1 cellular context compared by ENCODE assay signal in genomic region chr20:32680544-32681174, GRCh38.
TF ChIP-seq lines count a peak whose summit lies in the region.

No MANE protein-coding gene starts in this region.

TF ChIP-seq in SK-N-SH treated with all-trans-retinoic acid at 6 μM for 48 hours, 23 proteins besides CTCF, POLR2A, EP300 and RAD21 (continued from another document):
- no peak for TF ChIP-seq RARB (CRISPR knock-in tag; IDR thresholded peaks at IDR 0.05)
- no peak for TF ChIP-seq OSR1 (CRISPR knock-in tag; IDR thresholded peaks at IDR 0.05)
TF ChIP-seq in SK-N-SH treated with all-trans-retinoic acid at 6 μM for 48 hours: peak in this region for 0.
